21 cellular contexts compared by ENCODE assay signal in the genomic region with DNA sequence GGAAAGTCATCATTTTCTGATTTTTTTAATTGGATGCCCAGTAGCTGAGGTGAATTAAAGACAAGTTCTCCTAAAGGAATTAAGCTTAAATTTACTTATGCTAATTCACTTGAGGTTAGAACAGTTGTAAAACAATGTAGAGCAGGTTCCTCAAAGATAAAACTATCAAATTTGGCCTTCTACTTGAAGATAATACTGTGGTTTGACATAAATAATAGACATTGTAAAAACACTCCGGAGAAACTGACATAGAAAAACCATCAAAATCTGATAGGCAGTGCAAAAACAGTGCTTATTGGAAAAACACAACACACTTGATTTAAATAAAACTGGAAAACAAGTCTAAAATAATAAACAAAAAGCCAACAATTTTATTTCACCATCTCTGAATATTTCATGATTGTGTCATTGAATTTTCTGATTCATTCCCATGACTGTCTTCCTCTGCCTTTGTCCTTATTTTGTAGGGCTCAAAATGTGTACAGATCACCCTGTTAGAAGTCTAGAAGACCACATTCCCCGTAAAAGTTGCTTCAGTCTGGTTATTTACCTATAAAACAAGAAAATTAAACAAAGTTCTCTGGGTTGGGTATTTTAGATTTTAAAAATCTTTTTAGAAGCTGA. TPM values are rescaled to one million over a fixed set of nuclear protein-coding genes. Genes with fewer than 3 reads are reported as not detected.
A peak's percentile ranks its signal among the peaks of the same experiment; 100 is the strongest.
DNase-seq lines count a peak whose midpoint lies in the region; ATAC-seq, FAIRE-seq and TF ChIP-seq lines count a peak whose summit lies in the region.
"Had no signal": no experiment of that assay in that cellular context is flagged by ENCODE, and none has a peak within 500 bp of the region (broad histone marks: within the 10 kb centered on the region; RNA-seq: fewer than 3 reads in every experiment).

No MANE protein-coding gene starts in this region.

- H3K9me3 Mint-ChIP-seq in MCF 10A (ENCODE audit: unreplicated experiment), result no peaks in the 10 kb centered on the region
- no peaks in the 10 kb centered on the region for H3K9me3 Mint-ChIP-seq in activated CD8-positive, alpha-beta T cell treated with anti-CD3 and anti-CD28 coated beads for 36 hours
- H3K9me3 Mint-ChIP-seq: CD4-positive, alpha-beta T cell; immature natural killer cell; naive thymus-derived CD8-positive, alpha-beta T cell had no signal

- TF ChIP-seq EP300 in K562 (IDR thresholded peaks at IDR 0.05; ENCODE audit: low read length) (no peak), sigmoid colon (IDR thresholded peaks at IDR 0.05) (no peak)

- H3K4me3 ChIP-seq in breast epithelium (no peak overlapping the region), K562 (no peak overlapping the region), foreskin fibroblast (ENCODE audit: low read depth in 1 of 2, low read length in 2 of 2) (no peak overlapping the region), uterus (no peak overlapping the region), sigmoid colon (no peak overlapping the region)
- H3K4me3 ChIP-seq: HAP-1, lower lobe of right lung, transverse colon had no signal

- no peak overlapping the region for H3K27ac Mint-ChIP-seq in MCF 10A (ENCODE audit: low read depth, unreplicated experiment)
- no peak overlapping the region for H3K27ac Mint-ChIP-seq in activated CD8-positive, alpha-beta T cell treated with anti-CD3 and anti-CD28 coated beads for 36 hours
- H3K27ac Mint-ChIP-seq: CD4-positive, alpha-beta T cell; immature natural killer cell; naive thymus-derived CD8-positive, alpha-beta T cell had no signal

- H3K4me3 Mint-ChIP-seq in MCF 10A (ENCODE audit: unreplicated experiment), result no peak overlapping the region
- no peak overlapping the region for H3K4me3 Mint-ChIP-seq in activated CD8-positive, alpha-beta T cell treated with anti-CD3 and anti-CD28 coated beads for 36 hours
- H3K4me3 Mint-ChIP-seq: CD4-positive, alpha-beta T cell; immature natural killer cell; naive thymus-derived CD8-positive, alpha-beta T cell had no signal

- H3K9me1 ChIP-seq in K562 (ENCODE audit: control insufficient read depth, insufficient read depth, low read length), result no peaks in the 10 kb centered on the region

- no peaks in the 10 kb centered on the region for H4K20me1 ChIP-seq in K562 (replicated peaks; ENCODE audit: control insufficient read depth, insufficient read depth, low read length)

- H3K4me2 ChIP-seq in K562 (ENCODE audit: insufficient read depth, low read length), result no peak overlapping the region

- H3K79me2 ChIP-seq in K562 (ENCODE audit: control insufficient read depth, insufficient read depth, low read length), result no peaks in the 10 kb centered on the region

- H3K4me1 ChIP-seq in breast epithelium (no peaks in the 10 kb centered on the region), K562 (replicated peaks in 1 of 2; ENCODE audit: control insufficient read depth in 2 of 2, insufficient read depth in 2 of 2, low read length in 2 of 2) (peaks cover 7 to 59% of the 10 kb centered on the region in 2 experiments), uterus (peaks cover 0 to 5% of the 10 kb centered on the region in 2 donors), sigmoid colon (peaks cover 0 to 6% (median 0%) of the 10 kb centered on the region in 4 donors)
- H3K4me1 ChIP-seq: HAP-1, transverse colon had no signal

- no TSS peak for BruUV-seq in MCF 10A (replicated peaks; lab: Mats Ljungman, UMichigan)
- no TSS peak for BruUV-seq in K562 (replicated peaks; lab: Mats Ljungman, UMichigan)

- no peak for TF ChIP-seq POLR2A in breast epithelium (IDR thresholded peaks at IDR 0.05)
- TF ChIP-seq POLR2A in K562 (conservative IDR thresholded peaks at IDR 0.05), result no peak
- TF ChIP-seq POLR2A in uterus (IDR thresholded peaks at IDR 0.05), result no peak
- no peak for TF ChIP-seq POLR2A in sigmoid colon (IDR thresholded peaks at IDR 0.05)

- no peak for ATAC-seq in K562
- no peak for ATAC-seq in activated CD8-positive, alpha-beta T cell treated with anti-CD3 and anti-CD28 coated beads for 36 hours
- ATAC-seq: naive thymus-derived CD8-positive, alpha-beta T cell; Right ventricle myocardium inferior had no signal

- DNase-seq in MCF 10A (ENCODE audit: unreplicated experiment), result peak; percentile 55
- DNase-seq in breast epithelium (ENCODE audit: low spot score in 2 of 2), result no peak
- no peak for DNase-seq in K562 (ENCODE audit: extremely low read depth in 1 of 4, low spot score in 3 of 4)
- DNase-seq in foreskin fibroblast, result peak; percentile 33 to 55
- DNase-seq in uterus, result no peak
- DNase-seq in activated CD8-positive, alpha-beta T cell treated with anti-CD3 and anti-CD28 coated beads for 36 hours, result no peak
- no peak for DNase-seq in NCI-H524 (lab: John Stamatoyannopoulos, UW)
- DNase-seq in sigmoid colon, result no peak
- DNase-seq: 8988T; activated effector memory CD4-positive, alpha-beta T cell treated with Interleukin-2 at 50 U/mL for 16 hours; CD4-positive, alpha-beta T cell; DND-41; immature natural killer cell; Kasumi-1; lower lobe of right lung; naive thymus-derived CD8-positive, alpha-beta T cell; NCI-H146; NCI-H2227 treated with DMSO at 0.1 percent for 48 hours; transverse colon had no signal

- H3K9ac ChIP-seq in K562 (ENCODE audit: insufficient read depth in 1 of 2, low read depth in 2 of 2, low read length in 2 of 2), result peak overlapping the region in 1 of 2 experiments; percentile 35; a peak in 1 of 4 replicates

- H2AFZ ChIP-seq in K562 (ENCODE audit: low read depth, low read length), result peak overlapping the region; percentile 85

- no peak for TF ChIP-seq RAD21 in K562 (CRISPR knock-in tag; conservative IDR thresholded peaks at IDR 0.05 in 1 of 2, IDR thresholded peaks at IDR 0.05 in 1 of 2)

- H3K27me3 ChIP-seq in breast epithelium, result no peaks in the 10 kb centered on the region
- no peaks in the 10 kb centered on the region for H3K27me3 ChIP-seq in K562 (ENCODE audit: control insufficient read depth in 2 of 2, insufficient read depth in 2 of 2, low read length in 2 of 2)
- no peaks in the 10 kb centered on the region for H3K27me3 ChIP-seq in uterus
- no peaks in the 10 kb centered on the region for H3K27me3 ChIP-seq in sigmoid colon
- H3K27me3 ChIP-seq: transverse colon had no signal

- TF ChIP-seq CTCF in MCF 10A (IDR thresholded peaks at IDR 0.05; ENCODE audit: unreplicated experiment) (no peak), breast epithelium (IDR thresholded peaks at IDR 0.05) (no peak), K562 (IDR thresholded peaks at IDR 0.05 in 2 of 3, conservative IDR thresholded peaks at IDR 0.05 in 1 of 3; ENCODE audit: insufficient read depth in 2 of 3, low read depth in 1 of 3, low read length in 3 of 3) (no peak), foreskin fibroblast (IDR thresholded peaks at IDR 0.05; ENCODE audit: low read depth, low read length) (no peak), uterus (IDR thresholded peaks at IDR 0.05) (no peak), sigmoid colon (IDR thresholded peaks at IDR 0.05) (no peak)
- TF ChIP-seq CTCF in activated CD8-positive, alpha-beta T cell treated with anti-CD3 and anti-CD28 coated beads for 36 hours (IDR thresholded peaks at IDR 0.05), result no peak

- 0% methylated on average over 2 of the region's 2 CpGs for WGBS in K562 (ENCODE audit: insufficient coverage, low coverage, missing lambda C conversion rate)
- 70 to 77% methylated on average over 2 of the region's 2 CpGs for WGBS in sigmoid colon, 2 donors

- no peaks in the 10 kb centered on the region for H3K27me3 Mint-ChIP-seq in MCF 10A (ENCODE audit: insufficient read depth, unreplicated experiment)
- no peaks in the 10 kb centered on the region for H3K27me3 Mint-ChIP-seq in activated CD8-positive, alpha-beta T cell treated with anti-CD3 and anti-CD28 coated beads for 36 hours
- H3K27me3 Mint-ChIP-seq: CD4-positive, alpha-beta T cell; naive thymus-derived CD8-positive, alpha-beta T cell had no signal

- in situ Hi-C loops in K562 (cut with MboI), result no loop called here

- no peaks in the 10 kb centered on the region for H3K36me3 Mint-ChIP-seq in MCF 10A (ENCODE audit: insufficient read depth, unreplicated experiment)
- no peaks in the 10 kb centered on the region for H3K36me3 Mint-ChIP-seq in activated CD8-positive, alpha-beta T cell treated with anti-CD3 and anti-CD28 coated beads for 36 hours (ENCODE audit: low read depth)
- H3K36me3 Mint-ChIP-seq: immature natural killer cell; naive thymus-derived CD8-positive, alpha-beta T cell had no signal

- no peaks in the 10 kb centered on the region for H3K9me3 ChIP-seq in breast epithelium
- H3K9me3 ChIP-seq in K562 (replicated peaks; ENCODE audit: control insufficient read depth, insufficient read depth, low read depth, low read length), result no peaks in the 10 kb centered on the region
- no peaks in the 10 kb centered on the region for H3K9me3 ChIP-seq in uterus
- H3K9me3 ChIP-seq in sigmoid colon, result no peaks in the 10 kb centered on the region
- H3K9me3 ChIP-seq: HAP-1, lower lobe of right lung, transverse colon had no signal

- intact Hi-C loops in MCF 10A (cut with micrococcal nuclease), result no loop called here
- intact Hi-C loops in breast epithelium (cut with DNase I; ENCODE audit: low total_unique reads), result no loop called here
- intact Hi-C loops in K562 (cut with micrococcal nuclease), result no loop called here
- intact Hi-C loops in uterus (cut with DNase I; ENCODE audit: low total_unique reads), result no loop called here
- intact Hi-C loops in activated CD8-positive, alpha-beta T cell treated with anti-CD3 and anti-CD28 coated beads for 36 hours (cut with micrococcal nuclease), result no loop called here
- intact Hi-C loops in sigmoid colon (cut with DNase I), result no loop called here

- POLR2A ChIA-PET in MCF 10A (lab: Yijun Ruan, JAX) (interaction anchor here (0.7 to 0.9 kb wide), 2 partner anchors 10 to 14 kb away, joined by 3 read pairs; no protein-coding TSS in a partner anchor), K562 (lab: Yijun Ruan, JAX) (no interaction called here)
- POLR2A ChIA-PET in activated CD8-positive, alpha-beta T cell treated with anti-CD3 and anti-CD28 coated beads for 36 hours (lab: Charles Lee), result no interaction called here

- peak; percentile 19 for FAIRE-seq in K562 (lab: Jason Lieb, UNC)

- CTCF ChIA-PET in MCF 10A (lab: Yijun Ruan, JAX) (interaction anchor here (1.9 kb wide), 1 partner anchor 52 kb away, joined by 4 read pairs; no protein-coding TSS in a partner anchor), K562 (lab: Yijun Ruan, JAX; ENCODE audit: low intra/inter-chr PET ratio) (no interaction called here)
- CTCF ChIA-PET in activated CD8-positive, alpha-beta T cell treated with anti-CD3 and anti-CD28 coated beads for 36 hours (lab: Charles Lee), result interaction anchor here (0.8 kb wide), 2 partner anchors 21 to 31 kb away, joined by 3 read pairs; no protein-coding TSS in a partner anchor

- H3K27ac ChIP-seq in breast epithelium (no peak overlapping the region), K562 (ENCODE audit: extremely low read depth, low read depth, low read length) (peak overlapping the region; percentile 14; the same call in 1 of the 3 replicates), uterus (peak overlapping the region; percentile 14 to 49), sigmoid colon (no peak overlapping the region)
- H3K27ac ChIP-seq: transverse colon had no signal

- no peaks in the 10 kb centered on the region for H3K4me1 Mint-ChIP-seq in MCF 10A (ENCODE audit: insufficient read depth, unreplicated experiment)
- peaks cover 3% of the 10 kb centered on the region for H3K4me1 Mint-ChIP-seq in activated CD8-positive, alpha-beta T cell treated with anti-CD3 and anti-CD28 coated beads for 36 hours (ENCODE audit: low read depth)

- no peaks in the 10 kb centered on the region for H3K36me3 ChIP-seq in breast epithelium
- H3K36me3 ChIP-seq in K562 (ENCODE audit: control insufficient read depth, insufficient read depth, low read length), result no peaks in the 10 kb centered on the region; the same call in 2 of the 3 replicates
- no peaks in the 10 kb centered on the region for H3K36me3 ChIP-seq in uterus
- no peaks in the 10 kb centered on the region for H3K36me3 ChIP-seq in sigmoid colon
- H3K36me3 ChIP-seq: HAP-1, lower lobe of right lung, transverse colon had no signal

RNA-seq across cellular contexts. Expression of a gene that starts 28.3 kb away (rescaled TPM):
- total RNA-seq in MCF 10A (2022) (0.15 TPM in 1 of 2 replicates, not detected in the other), breast epithelium (100 to 1,000 TPM in 2 of 3 donors, 10 to 100 TPM in 1; 42.2 to 183 (median 162) TPM), K562 (2014; rRNA removed) (61.3 and 64.9 TPM in 2 replicates), K562 (2014; rRNA removed; fragmentation: Illumina TruSeq; extraction: Trizol) (71.2 and 79.7 TPM in 2 replicates), K562 (2015; rRNA removed; fragmentation: Illumina TruSeq; extraction: Trizol) (87.6 and 95.9 TPM in 2 replicates), K562 (2021) (44.1 and 47.8 TPM in 2 replicates), uterus (100 to 1,000 TPM in 3 of 4 donors, 10 to 100 TPM in 1; 87.1 to 252 (median 176) TPM), sigmoid colon (10 to 100 TPM; 34.9 to 52.1 (median 46.9) TPM)
- 68.8 and 93.7 TPM in 2 replicates for total RNA-seq in K562 (2011; cell fraction: chromatin; rRNA removed; ENCODE audit: low replicate concordance)
- total RNA-seq in K562 (2011; cell fraction: nucleolus; rRNA removed), result 41.2 and 67.8 TPM in 2 replicates
- 71.1 and 83.7 TPM in 2 replicates for total RNA-seq in K562 (2011; cell fraction: nucleoplasm; rRNA removed)
- polyA plus RNA-seq in K562 (2011; rRNA removed) (29.8 and 53.5 TPM in 2 replicates), K562 (2014; fragmentation: Illumina TruSeq; extraction: Trizol) (60.6 and 65.1 TPM in 2 replicates), K562 (2014; fragmentation: Nextera tagmentation; extraction: Ambion mirVana) (10 to 100 TPM; 53.3 to 54.9 TPM), K562 (2014; rRNA removed) (41.0 and 42.2 TPM in 2 replicates), sigmoid colon (100 to 1,000 TPM in 2 of 3 donors, 10 to 100 TPM in 1; 87.3 to 280 (median 216) TPM)
- polyA plus RNA-seq in K562 (2011; cell fraction: cytosol; rRNA removed), result 30.2 and 32.8 TPM in 2 replicates
- polyA plus RNA-seq in K562 (2011; cell fraction: nucleus; rRNA removed), result 56.2 and 99.4 TPM in 2 replicates
- 26.8 and 44.9 TPM in 2 replicates for polyA plus RNA-seq in K562 (2012)
- polyA minus RNA-seq in K562 (2011; rRNA and poly(A)+ RNA removed), result 62.5 and 95.5 TPM in 2 replicates
- polyA minus RNA-seq in K562 (2011; cell fraction: cytosol; rRNA and poly(A)+ RNA removed), result 15.3 and 44.3 TPM in 2 replicates
- 67.9 and 73.3 TPM in 2 replicates for polyA minus RNA-seq in K562 (2011; cell fraction: nucleus; rRNA and poly(A)+ RNA removed)
- 1 to 10 TPM; 1.2 to 1.5 TPM for total RNA-seq in activated CD8-positive, alpha-beta T cell treated with anti-CD3 and anti-CD28 coated beads for 36 hours

RNA-seq across cellular contexts. Expression of a gene that starts 52.3 kb away (rescaled TPM):
- 29.8 and 41.4 TPM in 2 replicates for total RNA-seq in MCF 10A (2022)
- 10 to 100 TPM; 48.0 to 65.6 (median 54.7) TPM for total RNA-seq in breast epithelium
- 9.2 and 28.4 TPM in 2 replicates for total RNA-seq in K562 (2011; cell fraction: chromatin; rRNA removed; ENCODE audit: low replicate concordance)
- total RNA-seq in K562 (2011; cell fraction: nucleolus; rRNA removed), result 6.0 and 7.0 TPM in 2 replicates
- total RNA-seq in K562 (2011; cell fraction: nucleoplasm; rRNA removed), result 10.2 and 10.3 TPM in 2 replicates
- 25.1 and 26.9 TPM in 2 replicates for total RNA-seq in K562 (2014; rRNA removed)
- total RNA-seq in K562 (2014; rRNA removed; fragmentation: Illumina TruSeq; extraction: Trizol), result 41.2 and 47.2 TPM in 2 replicates
- total RNA-seq in K562 (2015; rRNA removed; fragmentation: Illumina TruSeq; extraction: Trizol), result 40.1 and 40.5 TPM in 2 replicates
- total RNA-seq in K562 (2021), result 23.9 and 27.0 TPM in 2 replicates
- 19.1 and 31.7 TPM in 2 replicates for polyA plus RNA-seq in K562 (2011; rRNA removed)
- polyA plus RNA-seq in K562 (2011; cell fraction: cytosol; rRNA removed), result 3.4 and 9.2 TPM in 2 replicates
- 5.1 and 7.2 TPM in 2 replicates for polyA plus RNA-seq in K562 (2011; cell fraction: nucleus; rRNA removed)
- 17.7 and 21.5 TPM in 2 replicates for polyA plus RNA-seq in K562 (2012)
- 33.6 and 46.5 TPM in 2 replicates for polyA plus RNA-seq in K562 (2014; fragmentation: Illumina TruSeq; extraction: Trizol)
- polyA plus RNA-seq in K562 (2014; fragmentation: Nextera tagmentation; extraction: Ambion mirVana), result 10 to 100 TPM; 38.3 to 56.4 TPM
- 28.4 and 30.3 TPM in 2 replicates for polyA plus RNA-seq in K562 (2014; rRNA removed)
- 40.6 and 40.8 TPM in 2 replicates for polyA minus RNA-seq in K562 (2011; rRNA and poly(A)+ RNA removed)
- 32.7 and 48.7 TPM in 2 replicates for polyA minus RNA-seq in K562 (2011; cell fraction: cytosol; rRNA and poly(A)+ RNA removed)
- 7.0 and 13.2 TPM in 2 replicates for polyA minus RNA-seq in K562 (2011; cell fraction: nucleus; rRNA and poly(A)+ RNA removed)
- 10 to 100 TPM; 46.2 to 94.4 (median 56.6) TPM for total RNA-seq in uterus
- total RNA-seq in activated CD8-positive, alpha-beta T cell treated with anti-CD3 and anti-CD28 coated beads for 36 hours, result 10 to 100 TPM; 41.0 to 43.2 TPM
- total RNA-seq in sigmoid colon, result 10 to 100 TPM; 41.5 to 56.6 (median 49.7) TPM
- 10 to 100 TPM; 22.5 to 37.8 (median 27.3) TPM for polyA plus RNA-seq in sigmoid colon

Comparison
In these comparisons a context has a peak if more than half of its experiments do, and no peak if none do; other contexts are left out.
1. DNase-seq: peak in MCF 10A (single experiment) and foreskin fibroblast (2 of 2); none in breast epithelium (0 of 2), K562 (0 of 4), uterus (0 of 2), activated CD8-positive, alpha-beta T cell treated with anti-CD3 and anti-CD28 coated beads for 36 hours (single experiment), NCI-H524 (0 of 2) and sigmoid colon (single experiment).
2. RNA of a gene that starts 28.3 kb away (total RNA-seq): 87.1 to 252 TPM in uterus, 42.2 to 183 TPM in breast epithelium, 41.2 to 95.9 TPM in K562 and 34.9 to 52.1 TPM in sigmoid colon; 1.2 to 1.5 TPM in activated CD8-positive, alpha-beta T cell treated with anti-CD3 and anti-CD28 coated beads for 36 hours and 0.15 TPM in MCF 10A; every median in the first group is over 10 times any median in the second.
3. H3K27ac ChIP-seq: peak in K562 (single experiment) and uterus (2 of 2); none in breast epithelium (0 of 2) and sigmoid colon (0 of 4).